ENCODE assay signal across 29 cellular contexts in genomic region chr1:18401921-18402320, GRCh38.
"Had no signal": no experiment of that assay in that cellular context is flagged by ENCODE, and none has a peak within 500 bp of the region (broad histone marks: within the 10 kb centered on the region; RNA-seq: fewer than 3 reads in every experiment).

No MANE protein-coding gene starts in this region.

- DNase-seq: stimulated activated CD4-positive, alpha-beta T cell treated with anti-CD3 and anti-CD28 coated beads, Interleukin-2, amount 100 ng/mL, for 48 hours; stimulated activated CD4-positive, alpha-beta T cell treated with anti-CD3 and anti-CD28 coated beads, Interleukin-4, amount 100 ng/mL, for 1 hour; stimulated activated CD4-positive, alpha-beta T cell treated with anti-CD3 and anti-CD28 coated beads, Interleukin-4, amount 100 ng/mL, for 24 hours; stimulated activated CD4-positive, alpha-beta T cell treated with anti-CD3 and anti-CD28 coated beads, Interleukin-4, amount 100 ng/mL, for 4 hours; stimulated activated CD8-positive, alpha-beta memory T cell treated with anti-CD3 and anti-CD28 coated beads, Interleukin-4, amount 100 ng/mL, for 48 hours; stimulated activated naive B cell treated with anti-CD40 and anti-IgM and Interleukin-4, amounts not matched to agents 10 μg/mL and 1 μg/mL and 100 μg/mL, for 72 hours; stimulated activated naive CD4-positive, alpha-beta T cell; stimulated activated naive CD4-positive, alpha-beta T cell treated with Interleukin-2 at 50 U/mL for 16 hours; stimulated activated naive CD8-positive, alpha-beta T cell treated with anti-CD3 and anti-CD28 coated beads, Interleukin-15, amount 100 ng/mL, for 72 hours; stimulated activated naive CD8-positive, alpha-beta T cell treated with anti-CD3 and anti-CD28 coated beads, Interleukin-15, Interleukin-2, amounts not matched to agents 100 U/mL and 50 U/mL, for 24 hours; stomach; substantia nigra; testis; thyroid gland; tibial artery; transverse colon; trophoblast cell; upper lobe of left lung; upper lobe of right lung; uterus had no signal

- ATAC-seq: stimulated activated effector memory CD8-positive, alpha-beta T cell treated with anti-CD3 and anti-CD28 coated beads, Interleukin-12 subunit alpha, Interleukin-12 subunit beta, amount 100 ng/mL, for 72 hours; stimulated activated memory B cell treated with anti-CD40 and anti-IgM and Interleukin-4, amounts not matched to agents 10 μg/mL and 1 μg/mL and 100 μg/mL, for 72 hours; stimulated activated naive B cell treated with anti-CD40 and anti-IgM and Interleukin-4, amounts not matched to agents 10 μg/mL and 1 μg/mL and 100 μg/mL, for 72 hours; stimulated activated naive CD8-positive, alpha-beta T cell treated with anti-CD3 and anti-CD28 coated beads, Interleukin-15, amount 100 ng/mL, for 72 hours; stimulated activated naive CD8-positive, alpha-beta T cell treated with anti-CD3 and anti-CD28 coated beads, Interleukin-15, Interleukin-2, amounts not matched to agents 100 U/mL and 50 U/mL, for 24 hours; upper lobe of right lung had no signal

- FAIRE-seq: urothelium cell line had no signal

- H3K4me1 Mint-ChIP-seq: stimulated activated effector memory CD8-positive, alpha-beta T cell treated with anti-CD3 and anti-CD28 coated beads, Interleukin-12 subunit alpha, Interleukin-12 subunit beta, amount 100 ng/mL, for 72 hours; stimulated activated memory B cell treated with anti-CD40 and anti-IgM and Interleukin-4, amounts not matched to agents 10 μg/mL and 1 μg/mL and 100 μg/mL, for 72 hours; stimulated activated naive B cell treated with anti-CD40 and anti-IgM and Interleukin-4, amounts not matched to agents 10 μg/mL and 1 μg/mL and 100 μg/mL, for 72 hours; stimulated activated naive CD8-positive, alpha-beta T cell treated with anti-CD3 and anti-CD28 coated beads, Interleukin-15, amount 100 ng/mL, for 72 hours had no signal

- H3K27me3 ChIP-seq: testis, thyroid gland, upper lobe of left lung, uterus, vagina had no signal

- H3K36me3 Mint-ChIP-seq: stimulated activated effector memory CD8-positive, alpha-beta T cell treated with anti-CD3 and anti-CD28 coated beads, Interleukin-12 subunit alpha, Interleukin-12 subunit beta, amount 100 ng/mL, for 72 hours; stimulated activated memory B cell treated with anti-CD40 and anti-IgM and Interleukin-4, amounts not matched to agents 10 μg/mL and 1 μg/mL and 100 μg/mL, for 72 hours; stimulated activated naive B cell treated with anti-CD40 and anti-IgM and Interleukin-4, amounts not matched to agents 10 μg/mL and 1 μg/mL and 100 μg/mL, for 72 hours; type B pancreatic cell had no signal

- H3K27ac Mint-ChIP-seq: stimulated activated effector memory CD8-positive, alpha-beta T cell treated with anti-CD3 and anti-CD28 coated beads, Interleukin-12 subunit alpha, Interleukin-12 subunit beta, amount 100 ng/mL, for 72 hours; stimulated activated memory B cell treated with anti-CD40 and anti-IgM and Interleukin-4, amounts not matched to agents 10 μg/mL and 1 μg/mL and 100 μg/mL, for 72 hours; stimulated activated naive B cell treated with anti-CD40 and anti-IgM and Interleukin-4, amounts not matched to agents 10 μg/mL and 1 μg/mL and 100 μg/mL, for 72 hours; stimulated activated naive CD8-positive, alpha-beta T cell treated with anti-CD3 and anti-CD28 coated beads, Interleukin-15, amount 100 ng/mL, for 72 hours; stimulated activated naive CD8-positive, alpha-beta T cell treated with anti-CD3 and anti-CD28 coated beads, Interleukin-15, Interleukin-2, amounts not matched to agents 100 ng/mL and 50 ng/mL, for 24 hours; type B pancreatic cell had no signal

- H3K27ac ChIP-seq: stomach, suprapubic skin, testis, thoracic aorta, thyroid gland, tibial artery, tibial nerve, transverse colon, upper lobe of left lung, upper lobe of right lung, uterus, vagina had no signal

- H3K4me1 ChIP-seq: stomach, testis, thyroid gland, tibial artery, tibial nerve, upper lobe of left lung, upper lobe of right lung, uterus, vagina had no signal

- H3K9me3 Mint-ChIP-seq: stimulated activated effector memory CD8-positive, alpha-beta T cell treated with anti-CD3 and anti-CD28 coated beads, Interleukin-12 subunit alpha, Interleukin-12 subunit beta, amount 100 ng/mL, for 72 hours; stimulated activated memory B cell treated with anti-CD40 and anti-IgM and Interleukin-4, amounts not matched to agents 10 μg/mL and 1 μg/mL and 100 μg/mL, for 72 hours; stimulated activated naive CD8-positive, alpha-beta T cell treated with anti-CD3 and anti-CD28 coated beads, Interleukin-15, Interleukin-2, amounts not matched to agents 100 ng/mL and 50 ng/mL, for 24 hours; type B pancreatic cell had no signal

- H3K4me3 Mint-ChIP-seq: stimulated activated effector memory CD8-positive, alpha-beta T cell treated with anti-CD3 and anti-CD28 coated beads, Interleukin-12 subunit alpha, Interleukin-12 subunit beta, amount 100 ng/mL, for 72 hours; stimulated activated memory B cell treated with anti-CD40 and anti-IgM and Interleukin-4, amounts not matched to agents 10 μg/mL and 1 μg/mL and 100 μg/mL, for 72 hours; stimulated activated naive B cell treated with anti-CD40 and anti-IgM and Interleukin-4, amounts not matched to agents 10 μg/mL and 1 μg/mL and 100 μg/mL, for 72 hours; stimulated activated naive CD8-positive, alpha-beta T cell treated with anti-CD3 and anti-CD28 coated beads, Interleukin-15, amount 100 ng/mL, for 72 hours; stimulated activated naive CD8-positive, alpha-beta T cell treated with anti-CD3 and anti-CD28 coated beads, Interleukin-15, Interleukin-2, amounts not matched to agents 100 ng/mL and 50 ng/mL, for 24 hours; type B pancreatic cell had no signal

- H3K36me3 ChIP-seq: stomach, suprapubic skin, thoracic aorta, thyroid gland, tibial artery, tibial nerve, transverse colon, upper lobe of left lung, upper lobe of right lung, uterus, vagina had no signal

- H3K9me3 ChIP-seq: testis, thoracic aorta, thyroid gland, transverse colon, upper lobe of right lung, uterus, vagina had no signal

- H3K4me3 ChIP-seq: stomach, suprapubic skin, testis, thoracic aorta, thyroid gland, tibial artery, tibial nerve, transverse colon, upper lobe of left lung, upper lobe of right lung, uterus, vagina had no signal
